In genomic region chr1:30358510-30358909, GRCh38 we compare ENCODE assay signal across 19 cellular contexts.
A peak's percentile ranks its signal among the peaks of the same experiment; 100 is the strongest.
DNase-seq lines count a peak whose midpoint lies in the region; ATAC-seq and TF ChIP-seq lines count a peak whose summit lies in the region.
"Had no signal": no experiment of that assay in that cellular context is flagged by ENCODE, and none has a peak within 500 bp of the region (broad histone marks: within the 10 kb centered on the region; RNA-seq: fewer than 3 reads in every experiment).

No MANE protein-coding gene starts in this region.

- no peaks in the 10 kb centered on the region; the same call in 1 of the 2 replicates for H3K27me3 Mint-ChIP-seq in WTC11 (ENCODE audit: low read depth)

- POLR2A ChIA-PET in WTC11 (lab: Charles Lee), result no interaction called here

- DNase-seq in right atrium auricular region (ENCODE audit: low spot score) (peak; percentile 26), heart left ventricle (no peak), WTC11 (ENCODE audit: low spot score) (no peak), NCI-H2081 treated with DMSO at 0.1 percent for 48 hours (lab: John Stamatoyannopoulos, UW) (no peak), UCSD-AML1 (lab: John Stamatoyannopoulos, UW; ENCODE audit: unreplicated experiment) (no peak)
- DNase-seq in stimulated activated CD4-positive, alpha-beta T cell treated with anti-CD3 and anti-CD28 coated beads, Interleukin-2, amount 100 ng/mL, for 24 hours, result no peak
- DNase-seq: DMS53; GDM1; GM23248; IMR-90; NCI-H1092 treated with DMSO at 0.1 percent for 48 hours; NCI-H2081; NK-92 treated with Interleukin-12 subunit alpha and Interleukin-12 subunit beta, amount 100 ng/mL, for 24 hours; Peyer's patch; SJCRH30 had no signal

- H3K9me3 ChIP-seq in right atrium auricular region (no peaks in the 10 kb centered on the region), heart left ventricle (no peaks in the 10 kb centered on the region), iPS-20b (ENCODE audit: insufficient read depth, low read depth, low read length) (no peaks in the 10 kb centered on the region)
- H3K9me3 ChIP-seq: Peyer's patch, SJCRH30 had no signal

- no peak for ATAC-seq in heart left ventricle
- peak; percentile 48 for ATAC-seq in WTC11
- ATAC-seq: HCT116 had no signal

- TF ChIP-seq POLR2A in heart left ventricle (IDR thresholded peaks at IDR 0.05), result no peak

- H3K4me3 Mint-ChIP-seq in WTC11, result no peak overlapping the region

- H3K27ac ChIP-seq in right atrium auricular region (no peak overlapping the region), heart left ventricle (no peak overlapping the region), iPS-20b (ENCODE audit: low read length) (peak overlapping the region; percentile 49)
- H3K27ac ChIP-seq: C4-2B, GM23248, KMS-11, Peyer's patch, SJCRH30 had no signal

- no peak overlapping the region for H3K4me3 ChIP-seq in right atrium auricular region
- no peak overlapping the region for H3K4me3 ChIP-seq in heart left ventricle
- no peak overlapping the region; the same call in 1 of the 2 replicates for H3K4me3 ChIP-seq in iPS-20b (ENCODE audit: low read length)
- H3K4me3 ChIP-seq: GM23248, Peyer's patch, SJCRH30 had no signal

- no peaks in the 10 kb centered on the region for H3K9me3 Mint-ChIP-seq in WTC11

- no peaks in the 10 kb centered on the region for H3K36me3 ChIP-seq in right atrium auricular region
- H3K36me3 ChIP-seq in heart left ventricle, result no peaks in the 10 kb centered on the region
- no peaks in the 10 kb centered on the region for H3K36me3 ChIP-seq in iPS-20b (ENCODE audit: insufficient read depth, low read depth, low read length)
- H3K36me3 ChIP-seq: Peyer's patch, SJCRH30 had no signal

- H3K36me3 Mint-ChIP-seq in WTC11, result no peaks in the 10 kb centered on the region

- H3K4me1 Mint-ChIP-seq in WTC11, result peaks cover 27% of the 10 kb centered on the region

- 27 to 40% (median 28%) methylated on average over 3 of the region's 3 CpGs for WGBS in heart left ventricle, 4 donors

- intact Hi-C loops in heart left ventricle (cut with DNase I), result loop anchor here in 4 of 10 donors (10.0 kb wide), 2 partner anchors 216 to 346 kb away; no protein-coding TSS in a partner anchor

- no peak overlapping the region for H3K9ac ChIP-seq in iPS-20b (ENCODE audit: low read depth, low read length)
- H3K9ac ChIP-seq: GM23248, KMS-11 had no signal

- no peak overlapping the region for H3K27ac Mint-ChIP-seq in WTC11

- H3K27me3 ChIP-seq in right atrium auricular region, result no peaks in the 10 kb centered on the region
- H3K27me3 ChIP-seq in heart left ventricle, result peaks cover 0 to 48% (median 6%) of the 10 kb centered on the region in 9 donors
- H3K27me3 ChIP-seq in iPS-20b (ENCODE audit: insufficient read depth, low read length), result no peaks in the 10 kb centered on the region
- H3K27me3 ChIP-seq: Peyer's patch, SJCRH30 had no signal

- CTCF ChIA-PET in WTC11 (lab: Charles Lee), result interaction anchor here (1.0 to 2.0 kb wide), 3 partner anchors 19 to 50 kb away, joined by 3 to 18 read pairs (median 3); no protein-coding TSS in a partner anchor

- H3K4me1 ChIP-seq in right atrium auricular region, result no peaks in the 10 kb centered on the region
- no peaks in the 10 kb centered on the region for H3K4me1 ChIP-seq in heart left ventricle
- H3K4me1 ChIP-seq in iPS-20b (ENCODE audit: insufficient read depth, low read length), result peaks cover 7% of the 10 kb centered on the region; the same call in 1 of the 2 replicates
- H3K4me1 ChIP-seq: Peyer's patch, SJCRH30 had no signal

- TF ChIP-seq CTCF in right atrium auricular region (IDR thresholded peaks at IDR 0.05) (no peak), heart left ventricle (IDR thresholded peaks at IDR 0.05) (no peak), WTC11 (IDR thresholded peaks at IDR 0.05) (no peak)

TF ChIP-seq in WTC11, 78 proteins besides CTCF, POLR2A, EP300 and RAD21 (continues in another document):
- no peak for TF ChIP-seq JAZF1 (CRISPR knock-in tag; IDR thresholded peaks at IDR 0.05)
- TF ChIP-seq ESRRA (CRISPR knock-in tag; IDR thresholded peaks at IDR 0.05; ENCODE audit: borderline replicate concordance), result no peak
- no peak for TF ChIP-seq JUN (CRISPR knock-in tag; IDR thresholded peaks at IDR 0.05)
- no peak for TF ChIP-seq ZNF532 (CRISPR knock-in tag; IDR thresholded peaks at IDR 0.05; ENCODE audit: borderline replicate concordance)
- TF ChIP-seq CREM (CRISPR knock-in tag; IDR thresholded peaks at IDR 0.05), result no peak
- TF ChIP-seq ZBTB43 (CRISPR knock-in tag; IDR thresholded peaks at IDR 0.05), result no peak
- TF ChIP-seq, protein P1, sequence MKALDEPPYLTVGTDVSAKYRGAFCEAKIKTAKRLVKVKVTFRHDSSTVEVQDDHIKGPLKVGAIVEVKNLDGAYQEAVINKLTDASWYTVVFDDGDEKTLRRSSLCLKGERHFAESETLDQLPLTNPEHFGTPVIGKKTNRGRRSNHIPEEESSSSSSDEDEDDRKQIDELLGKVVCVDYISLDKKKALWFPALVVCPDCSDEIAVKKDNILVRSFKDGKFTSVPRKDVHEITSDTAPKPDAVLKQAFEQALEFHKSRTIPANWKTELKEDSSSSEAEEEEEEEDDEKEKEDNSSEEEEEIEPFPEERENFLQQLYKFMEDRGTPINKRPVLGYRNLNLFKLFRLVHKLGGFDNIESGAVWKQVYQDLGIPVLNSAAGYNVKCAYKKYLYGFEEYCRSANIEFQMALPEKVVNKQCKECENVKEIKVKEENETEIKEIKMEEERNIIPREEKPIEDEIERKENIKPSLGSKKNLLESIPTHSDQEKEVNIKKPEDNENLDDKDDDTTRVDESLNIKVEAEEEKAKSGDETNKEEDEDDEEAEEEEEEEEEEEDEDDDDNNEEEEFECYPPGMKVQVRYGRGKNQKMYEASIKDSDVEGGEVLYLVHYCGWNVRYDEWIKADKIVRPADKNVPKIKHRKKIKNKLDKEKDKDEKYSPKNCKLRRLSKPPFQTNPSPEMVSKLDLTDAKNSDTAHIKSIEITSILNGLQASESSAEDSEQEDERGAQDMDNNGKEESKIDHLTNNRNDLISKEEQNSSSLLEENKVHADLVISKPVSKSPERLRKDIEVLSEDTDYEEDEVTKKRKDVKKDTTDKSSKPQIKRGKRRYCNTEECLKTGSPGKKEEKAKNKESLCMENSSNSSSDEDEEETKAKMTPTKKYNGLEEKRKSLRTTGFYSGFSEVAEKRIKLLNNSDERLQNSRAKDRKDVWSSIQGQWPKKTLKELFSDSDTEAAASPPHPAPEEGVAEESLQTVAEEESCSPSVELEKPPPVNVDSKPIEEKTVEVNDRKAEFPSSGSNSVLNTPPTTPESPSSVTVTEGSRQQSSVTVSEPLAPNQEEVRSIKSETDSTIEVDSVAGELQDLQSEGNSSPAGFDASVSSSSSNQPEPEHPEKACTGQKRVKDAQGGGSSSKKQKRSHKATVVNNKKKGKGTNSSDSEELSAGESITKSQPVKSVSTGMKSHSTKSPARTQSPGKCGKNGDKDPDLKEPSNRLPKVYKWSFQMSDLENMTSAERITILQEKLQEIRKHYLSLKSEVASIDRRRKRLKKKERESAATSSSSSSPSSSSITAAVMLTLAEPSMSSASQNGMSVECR (CRISPR knock-in tag; IDR thresholded peaks at IDR 0.05; ENCODE audit: borderline replicate concordance), result no peak
- TF ChIP-seq ETV6 (CRISPR knock-in tag; IDR thresholded peaks at IDR 0.05), result no peak
- no peak for TF ChIP-seq IRF2 (CRISPR knock-in tag; IDR thresholded peaks at IDR 0.05; ENCODE audit: borderline replicate concordance, low read depth)
- TF ChIP-seq SMAD4 (CRISPR knock-in tag; IDR thresholded peaks at IDR 0.05), result no peak
- TF ChIP-seq GRHL2 (CRISPR knock-in tag; IDR thresholded peaks at IDR 0.05; ENCODE audit: insufficient replicate concordance, severe bottlenecking), result no peak
